In the genomic region with DNA sequence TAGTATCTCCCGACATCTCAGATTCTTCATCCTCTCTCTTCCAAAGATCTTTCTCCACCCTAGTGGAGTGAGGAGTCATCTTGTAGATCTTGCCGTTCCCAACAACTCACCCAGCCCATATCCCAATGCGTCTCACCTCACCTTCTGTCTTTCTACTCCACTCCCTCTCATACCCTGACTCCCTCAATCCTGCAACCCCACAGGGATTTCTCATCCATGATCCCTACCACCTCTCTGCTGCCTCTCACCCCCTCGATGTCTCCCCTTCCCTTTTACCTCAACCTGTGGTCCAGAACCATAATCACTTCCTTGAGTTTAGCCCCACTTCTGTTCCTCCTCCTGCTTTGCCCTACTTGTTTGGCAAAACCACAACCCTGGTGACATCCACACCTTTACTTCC, we compare ENCODE assay signal across 8 cellular contexts. TPM values are rescaled to one million over a fixed set of nuclear protein-coding genes. Genes with fewer than 3 reads are reported as not detected.
"Had no signal": no experiment of that assay in that cellular context is flagged by ENCODE, and none has a peak within 500 bp of the region (broad histone marks: within the 10 kb centered on the region; RNA-seq: fewer than 3 reads in every experiment).

No MANE protein-coding gene starts in this region.

- H3K4me3 ChIP-seq: GM23338, K562 had no signal

- FAIRE-seq: H1, H54, K562 had no signal

- DNase-seq: H9, HCEC 1CT, IMR-90 had no signal

- ATAC-seq: GM23338, K562 had no signal

RNA-seq across cellular contexts. Expression of a gene that starts 41.7 kb away (rescaled TPM):
- total RNA-seq: HT-29, IMR-90, K562 had no signal

RNA-seq across cellular contexts. Expression of a gene that starts 44.5 kb away (rescaled TPM):
- total RNA-seq: IMR-90, K562 had no signal
